8 cellular contexts compared by ENCODE assay signal in genomic region chr11:117443269-117444186, GRCh38.
DNase-seq lines count a peak whose midpoint lies in the region; ATAC-seq, FAIRE-seq and TF ChIP-seq lines count a peak whose summit lies in the region.

No MANE protein-coding gene starts in this region.

- no peak for TF ChIP-seq EP300 in A549 (IDR thresholded peaks at IDR 0.05)

- DNase-seq in A549 (ENCODE audit: low read depth in 1 of 2, low spot score in 1 of 2) (peak; percentile 25 to 43), GM04504 (ENCODE audit: low read depth) (peak; percentile 3), NCI-H510A (lab: John Stamatoyannopoulos, UW) (peak; percentile 51), cerebellum (ENCODE audit: low spot score) (peak; percentile 59), medulla oblongata (ENCODE audit: extremely low spot score) (peak; percentile 78), NOMO-1 (lab: John Stamatoyannopoulos, UW; ENCODE audit: unreplicated experiment in 2 of 2) (no peak), GM19240 (ENCODE audit: insufficient read length, low spot score) (no peak)

- H3K4me1 ChIP-seq in A549: no peaks in the 10 kb centered on the region

- TF ChIP-seq CTCF in A549 (IDR thresholded peaks at IDR 0.05): no peak

- POLR2A ChIA-PET in A549 (lab: Yijun Ruan, JAX): no interaction called here

- no peak overlapping the region for H3K4me3 ChIP-seq in A549

- TF ChIP-seq RAD21 in A549 (conservative IDR thresholded peaks at IDR 0.05 in 1 of 2, IDR thresholded peaks at IDR 0.05 in 1 of 2): peak; percentile 35 to 66; a peak in 3 of 5 replicates

- no peaks in the 10 kb centered on the region for H3K9me3 ChIP-seq in A549

- WGBS in A549 (ENCODE audit: missing lambda C conversion rate): 66% methylated on average over 16 of the region's 38 CpGs

- CTCF ChIA-PET in A549 (lab: Yijun Ruan, JAX): interaction anchor here (0.6 to 4.2 kb wide), 8 partner anchors 11 to 503 kb away, joined by 3 to 25 read pairs (median 4); no protein-coding TSS in a partner anchor

- no peak for TF ChIP-seq POLR2A in A549 (IDR thresholded peaks at IDR 0.05; ENCODE audit: low read length)

- H3K4me2 ChIP-seq in A549: no peak overlapping the region

- no peak overlapping the region for H3K27ac ChIP-seq in A549

- FAIRE-seq in A549 (lab: Jason Lieb, UNC): no peak

- peak; percentile 76 to 90; a peak in 5 of 6 replicates for ATAC-seq in A549
- no peak for ATAC-seq in GM21723 (IDR thresholded peaks at IDR 0.05; ENCODE audit: unreplicated experiment)

TF ChIP-seq in A549, 52 proteins besides CTCF, POLR2A, EP300 and RAD21:
- TF ChIP-seq REST (IDR thresholded peaks at IDR 0.05) (no peak), USF2 (IDR thresholded peaks at IDR 0.05) (no peak), EHF (CRISPR knock-in tag; IDR thresholded peaks at IDR 0.05) (no peak), JUN (IDR thresholded peaks at IDR 0.05) (no peak), FOSL2 (IDR thresholded peaks at IDR 0.05) (no peak), FOSL2 (CRISPR knock-in tag; IDR thresholded peaks at IDR 0.05) (no peak)

Comparison
In these comparisons a context has a peak if more than half of its experiments do, and no peak if none do; other contexts are left out.
1. DNase-seq: peak in A549 (2 of 2), GM04504 (single experiment), NCI-H510A (single experiment), cerebellum (single experiment) and medulla oblongata (single experiment); none in NOMO-1 (0 of 2) and GM19240 (single experiment).